ENCODE assay signal across 8 cellular contexts in the genomic region with DNA sequence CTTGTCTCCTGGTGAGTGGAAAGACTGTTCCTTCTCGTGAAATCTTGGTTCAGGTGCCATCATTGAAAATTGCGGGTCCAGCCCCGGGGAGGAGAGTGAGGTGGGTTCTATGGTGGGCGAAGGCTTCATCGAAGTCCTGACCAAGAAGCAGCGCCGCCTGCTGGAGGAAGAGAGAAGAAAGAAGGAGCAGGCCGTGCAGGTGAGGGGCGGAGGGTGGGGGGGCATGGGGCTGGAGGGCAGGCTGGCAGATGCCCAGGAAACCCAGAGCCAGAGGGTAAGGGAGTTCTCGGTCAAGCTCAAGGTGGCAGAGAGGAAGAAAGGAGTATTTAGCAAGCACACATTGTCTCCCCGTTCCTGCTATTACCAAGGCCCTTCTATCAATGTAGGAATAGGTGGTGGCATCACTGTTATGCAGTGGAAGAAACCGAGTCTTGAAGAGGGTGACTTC. TPM values are rescaled to one million over a fixed set of nuclear protein-coding genes. Genes with fewer than 3 reads are reported as not detected.
DNase-seq lines count a peak whose midpoint lies in the region; ATAC-seq and TF ChIP-seq lines count a peak whose summit lies in the region.

No MANE protein-coding gene starts in this region.

- H3K4me3 ChIP-seq in AG10803 (ENCODE audit: low read length): no peak overlapping the region
- no peak overlapping the region for H3K4me3 ChIP-seq in brain microvascular endothelial cell (ENCODE audit: low read depth, low read length)
- H3K4me3 ChIP-seq in right lobe of liver: no peak overlapping the region

- ATAC-seq in right lobe of liver: peak in 3 of 4 donors; percentile 8 to 45 (median 15)
- ATAC-seq in stimulated activated memory B cell treated with anti-CD40 and anti-IgM and Interleukin-4, amounts not matched to agents 10 μg/mL and 1 μg/mL and 100 μg/mL, for 72 hours: peak; percentile 43
- ATAC-seq in GM19397 (IDR thresholded peaks at IDR 0.05; ENCODE audit: unreplicated experiment): no peak

- in situ Hi-C loops in brain microvascular endothelial cell (cut with HindIII; ENCODE audit: low pct_ligation_motif_present, low sequenced_read_pairs): no loop called here

- no peaks in the 10 kb centered on the region for H3K4me1 ChIP-seq in right lobe of liver

- intact Hi-C loops in right lobe of liver (cut with DNase I): loop anchor here in 1 of 2 donors (10.0 kb wide), 1 partner anchor 124 kb away; no protein-coding TSS in a partner anchor

- peaks cover 13% of the 10 kb centered on the region; the same call in 1 of the 2 replicates for H3K36me3 Mint-ChIP-seq in HFFc6 (ENCODE audit: low read depth)
- H3K36me3 Mint-ChIP-seq in stimulated activated memory B cell treated with anti-CD40 and anti-IgM and Interleukin-4, amounts not matched to agents 10 μg/mL and 1 μg/mL and 100 μg/mL, for 72 hours: peaks cover 67% of the 10 kb centered on the region

- peaks cover 11% of the 10 kb centered on the region for H3K27me3 Mint-ChIP-seq in HFFc6 (ENCODE audit: insufficient read depth)
- H3K27me3 Mint-ChIP-seq in stimulated activated memory B cell treated with anti-CD40 and anti-IgM and Interleukin-4, amounts not matched to agents 10 μg/mL and 1 μg/mL and 100 μg/mL, for 72 hours: no peaks in the 10 kb centered on the region

- 49% methylated on average over 10 of the region's 12 CpGs for WGBS in right lobe of liver (ENCODE audit: insufficient coverage, low coverage, low lambda C conversion rate, missing lambda C conversion rate)

- H3K4me1 Mint-ChIP-seq in HFFc6 (ENCODE audit: low read depth): no peaks in the 10 kb centered on the region
- peaks cover 6% of the 10 kb centered on the region for H3K4me1 Mint-ChIP-seq in stimulated activated memory B cell treated with anti-CD40 and anti-IgM and Interleukin-4, amounts not matched to agents 10 μg/mL and 1 μg/mL and 100 μg/mL, for 72 hours

- 0 out of 2 replicates have a peak overlapping the region, but pooled peaks have one; percentile 4 for H3K27ac Mint-ChIP-seq in HFFc6
- H3K27ac Mint-ChIP-seq in stimulated activated memory B cell treated with anti-CD40 and anti-IgM and Interleukin-4, amounts not matched to agents 10 μg/mL and 1 μg/mL and 100 μg/mL, for 72 hours: peak overlapping the region; percentile 45

- no peaks in the 10 kb centered on the region for H3K9me3 Mint-ChIP-seq in HFFc6
- no peaks in the 10 kb centered on the region for H3K9me3 Mint-ChIP-seq in stimulated activated memory B cell treated with anti-CD40 and anti-IgM and Interleukin-4, amounts not matched to agents 10 μg/mL and 1 μg/mL and 100 μg/mL, for 72 hours

- H3K36me3 ChIP-seq in brain microvascular endothelial cell (replicated peaks) (peaks cover 95% of the 10 kb centered on the region), right lobe of liver (peaks cover 5 to 98% (median 58%) of the 10 kb centered on the region in 4 donors)

- TF ChIP-seq CTCF in AG10803 (conservative IDR thresholded peaks at IDR 0.05; ENCODE audit: low read length): peak; percentile 51
- peak; percentile 83 for TF ChIP-seq CTCF in HFFc6 (IDR thresholded peaks at IDR 0.05)
- TF ChIP-seq CTCF in VCaP (conservative IDR thresholded peaks at IDR 0.05): peak; percentile 82
- peak; percentile 71 for TF ChIP-seq CTCF in brain microvascular endothelial cell (IDR thresholded peaks at IDR 0.05; ENCODE audit: low read depth, low read length, missing control alignments)
- peak in 3 of 4 donors; percentile 39 to 51 (median 48) for TF ChIP-seq CTCF in right lobe of liver (IDR thresholded peaks at IDR 0.05)

- DNase-seq in AG10803 (ENCODE audit: low read depth) (peak; percentile 17), HFFc6 (no peak), brain microvascular endothelial cell (no peak), right lobe of liver (peak in 1 of 3 donors; percentile 55), cerebellar cortex (ENCODE audit: low spot score) (no peak)

- no peak for TF ChIP-seq POLR2A in right lobe of liver (IDR thresholded peaks at IDR 0.05)

- H3K27ac ChIP-seq in VCaP (peak overlapping the region; percentile 63; the same call in 1 of the 2 replicates), brain microvascular endothelial cell (no peak overlapping the region), right lobe of liver (no peak overlapping the region)

- H3K9me3 ChIP-seq in right lobe of liver: no peaks in the 10 kb centered on the region

- no peaks in the 10 kb centered on the region for H3K27me3 ChIP-seq in brain microvascular endothelial cell (replicated peaks)
- no peaks in the 10 kb centered on the region for H3K27me3 ChIP-seq in right lobe of liver

- no peak overlapping the region for H3K4me3 Mint-ChIP-seq in HFFc6
- peak overlapping the region; percentile 6 for H3K4me3 Mint-ChIP-seq in stimulated activated memory B cell treated with anti-CD40 and anti-IgM and Interleukin-4, amounts not matched to agents 10 μg/mL and 1 μg/mL and 100 μg/mL, for 72 hours

RNA-seq across cellular contexts. Expression of gene POMT1, which starts 24.3 kb away (rescaled TPM):
- 10 to 100 TPM; 39.0 to 45.7 (median 40.2) TPM for total RNA-seq in HFFc6 (2021; fragmentation: NEBNext Ultra II Directional; extraction: Animal tissue kit (Norgen Biotek cat#: 25700))
- 10 to 100 TPM; 14.3 to 17.7 (median 15.7) TPM for total RNA-seq in right lobe of liver

RNA-seq across cellular contexts. Expression of gene UCK1, which starts 52.6 kb away (rescaled TPM):
- 10 to 100 TPM; 18.6 to 22.6 (median 20.8) TPM for total RNA-seq in HFFc6 (2021; fragmentation: NEBNext Ultra II Directional; extraction: Animal tissue kit (Norgen Biotek cat#: 25700))
- 10 to 100 TPM; 18.4 to 32.1 (median 27.8) TPM for total RNA-seq in right lobe of liver
